Comparison of ENCODE assay signal across 19 cellular contexts in the genomic region with DNA sequence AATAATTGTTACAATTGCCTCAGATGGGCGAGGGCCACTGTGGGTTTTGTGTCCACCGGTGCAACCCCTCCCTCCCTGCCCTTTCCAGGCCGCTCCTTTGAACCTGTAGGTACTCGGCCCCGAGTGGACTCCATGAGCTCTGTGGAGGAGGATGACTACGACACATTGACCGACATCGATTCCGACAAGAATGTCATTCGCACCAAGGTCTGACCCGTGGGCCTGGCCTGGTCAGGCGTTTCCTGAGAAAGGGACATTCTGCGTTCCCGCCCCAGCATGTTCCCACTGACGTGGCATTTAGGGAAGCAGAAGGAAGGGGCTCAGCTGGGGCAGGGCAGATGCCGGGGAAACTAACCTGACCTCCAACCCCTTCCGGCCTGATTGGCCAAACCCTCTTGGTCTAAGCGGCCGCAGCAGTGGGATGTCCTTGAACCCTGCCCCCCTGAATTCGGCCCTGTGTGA. TPM values are rescaled to one million over a fixed set of nuclear protein-coding genes. Genes with fewer than 3 reads are reported as not detected.
A peak's percentile ranks its signal among the peaks of the same experiment; 100 is the strongest.
DNase-seq lines count a peak whose midpoint lies in the region; ATAC-seq and TF ChIP-seq lines count a peak whose summit lies in the region.
"Had no signal": no experiment of that assay in that cellular context is flagged by ENCODE, and none has a peak within 500 bp of the region (broad histone marks: within the 10 kb centered on the region; RNA-seq: fewer than 3 reads in every experiment).

No MANE protein-coding gene starts in this region.

- peaks cover 34% of the 10 kb centered on the region for H3K36me3 Mint-ChIP-seq in endodermal cell (ENCODE audit: low read depth)
- H3K36me3 Mint-ChIP-seq: activated naive CD8-positive, alpha-beta T cell had no signal

- H3K27ac Mint-ChIP-seq in endodermal cell: no peak overlapping the region
- H3K27ac Mint-ChIP-seq: brain had no signal

- 89 to 90% methylated on average over 19 to 20 of the region's 20 CpGs for WGBS in endodermal cell (ENCODE audit: insufficient coverage in 1 of 2, insufficient read length in 1 of 2), 2 experiments

- peak; percentile 52 for DNase-seq in activated effector memory CD4-positive, alpha-beta T cell treated with anti-CD3 and anti-CD28 coated beads, Interleukin-2, amount 50 U/mL, for 16 hours
- no peak for DNase-seq in activated effector memory CD4-positive, alpha-beta T cell treated with Interleukin-2 at 50 U/mL for 16 hours
- DNase-seq in endodermal cell (peak; percentile 41), mesenteric fat pad (ENCODE audit: low spot score) (peak; percentile 85), upper lobe of right lung (peak; percentile 80), NCI-H446 (lab: John Stamatoyannopoulos, UW) (no peak)
- DNase-seq: activated T-cell treated with anti-CD3 and anti-CD28 coated beads for 4 hours; foreskin fibroblast; NCI-H187 treated with DMSO at 0.1 percent for 48 hours; NCI-H446 treated with DMSO at 0.1 percent for 48 hours; stimulated activated CD4-positive, alpha-beta T cell treated with anti-CD3 and anti-CD28 coated beads, Interleukin-4, amount 100 ng/mL, for 4 hours had no signal

- H3K4me1 ChIP-seq in endodermal cell (ENCODE audit: control insufficient read depth, insufficient read depth, low read length) (no peaks in the 10 kb centered on the region), upper lobe of right lung (no peaks in the 10 kb centered on the region)

- H3K4me3 Mint-ChIP-seq in endodermal cell: no peak overlapping the region
- H3K4me3 Mint-ChIP-seq: activated naive CD8-positive, alpha-beta T cell; brain had no signal

- H3K27me3 ChIP-seq in endodermal cell (ENCODE audit: control insufficient read depth, insufficient read depth, low read length, poor library complexity, severe bottlenecking) (no peaks in the 10 kb centered on the region), upper lobe of right lung (no peaks in the 10 kb centered on the region)
- H3K27me3 ChIP-seq: pancreas had no signal

- H3K36me3 ChIP-seq in endodermal cell (ENCODE audit: control insufficient read depth, insufficient read depth, low read length) (peaks cover 19% of the 10 kb centered on the region), upper lobe of right lung (peaks cover 45% of the 10 kb centered on the region)

- TF ChIP-seq CTCF in endodermal cell (conservative IDR thresholded peaks at IDR 0.05) (no peak), upper lobe of right lung (IDR thresholded peaks at IDR 0.05) (no peak)

- H3K27me3 Mint-ChIP-seq in endodermal cell (ENCODE audit: insufficient read depth): no peaks in the 10 kb centered on the region
- H3K27me3 Mint-ChIP-seq: activated naive CD8-positive, alpha-beta T cell; brain had no signal

- H3K27ac ChIP-seq in endodermal cell (ENCODE audit: low read depth, low read length) (no peak overlapping the region), upper lobe of right lung (peak overlapping the region; percentile 63)
- H3K27ac ChIP-seq: C4-2B, pancreas, RWPE1 had no signal

- no peaks in the 10 kb centered on the region for H3K9me3 ChIP-seq in endodermal cell (ENCODE audit: control insufficient read depth, low read length)
- no peaks in the 10 kb centered on the region for H3K9me3 ChIP-seq in upper lobe of right lung
- H3K9me3 ChIP-seq: pancreas had no signal

- H3K9ac ChIP-seq in endodermal cell (ENCODE audit: extremely low read depth, low read length, poor library complexity, severe bottlenecking): no peak overlapping the region

- H3K4me1 Mint-ChIP-seq in endodermal cell: no peaks in the 10 kb centered on the region
- H3K4me1 Mint-ChIP-seq: brain had no signal

- ATAC-seq in upper lobe of right lung (peak; percentile 62), GM18861 (IDR thresholded peaks at IDR 0.05; ENCODE audit: unreplicated experiment) (no peak), HG02885 (IDR thresholded peaks at IDR 0.05; ENCODE audit: poor library complexity, unreplicated experiment) (no peak)

- intact Hi-C loops in upper lobe of right lung (cut with DNase I): no loop called here

- no peaks in the 10 kb centered on the region for H3K9me3 Mint-ChIP-seq in endodermal cell
- H3K9me3 Mint-ChIP-seq: brain had no signal

- H3K4me3 ChIP-seq in endodermal cell (ENCODE audit: low read length): no peak overlapping the region
- no peak overlapping the region for H3K4me3 ChIP-seq in upper lobe of right lung
- H3K4me3 ChIP-seq: pancreas, skin epidermis had no signal

RNA-seq across cellular contexts. Expression of a gene that starts 10.1 kb away (rescaled TPM):
- total RNA-seq in endodermal cell (10 to 100 TPM; 39.3 to 43.0 TPM), mesenteric fat pad (226 TPM), upper lobe of right lung (107 TPM)
- 23.7 TPM for polyA plus RNA-seq in endodermal cell (2013, experiment 1 of 2)
- polyA plus RNA-seq in endodermal cell (2013, experiment 2 of 2): 21.9 TPM

RNA-seq across cellular contexts. Expression of a gene that starts 10.5 kb away (rescaled TPM):
- total RNA-seq in endodermal cell (100 to 1,000 TPM; 228 to 412 TPM), mesenteric fat pad (923 TPM), upper lobe of right lung (465 TPM)
- 375 TPM for polyA plus RNA-seq in endodermal cell (2013, experiment 1 of 2)
- polyA plus RNA-seq in endodermal cell (2013, experiment 2 of 2): 542 TPM

RNA-seq across cellular contexts. Expression of a gene that starts 43.2 kb away (rescaled TPM):
- total RNA-seq in endodermal cell (10 to 100 TPM; 56.5 to 58.6 TPM), mesenteric fat pad (68.1 TPM), upper lobe of right lung (57.8 TPM)
- polyA plus RNA-seq in endodermal cell (2013, experiment 1 of 2): 27.4 TPM
- polyA plus RNA-seq in endodermal cell (2013, experiment 2 of 2): 21.1 TPM

RNA-seq across cellular contexts. Expression of a gene that starts 43.8 kb away (rescaled TPM):
- total RNA-seq in endodermal cell (10 to 100 TPM; 46.4 to 51.1 TPM), mesenteric fat pad (21.9 TPM), upper lobe of right lung (27.1 TPM)
- polyA plus RNA-seq in endodermal cell (2013, experiment 1 of 2): 35.7 TPM
- 37.2 TPM for polyA plus RNA-seq in endodermal cell (2013, experiment 2 of 2)

RNA-seq across cellular contexts. Expression of a gene that starts 44.6 kb away (rescaled TPM):
- 100 to 1,000 TPM; 114 to 115 TPM for total RNA-seq in endodermal cell
- polyA plus RNA-seq in endodermal cell (2013, experiment 1 of 2): 70.0 TPM
- polyA plus RNA-seq in endodermal cell (2013, experiment 2 of 2): 63.5 TPM
- 110 TPM for total RNA-seq in mesenteric fat pad
- total RNA-seq in upper lobe of right lung: 86.9 TPM

Comparison
In these comparisons a context has a peak if more than half of its experiments do, and no peak if none do; other contexts are left out.
1. DNase-seq: peak in activated effector memory CD4-positive, alpha-beta T cell treated with anti-CD3 and anti-CD28 coated beads, Interleukin-2, amount 50 U/mL, for 16 hours (single experiment), endodermal cell (single experiment), mesenteric fat pad (single experiment) and upper lobe of right lung (single experiment); none in activated effector memory CD4-positive, alpha-beta T cell treated with Interleukin-2 at 50 U/mL for 16 hours (single experiment) and NCI-H446 (0 of 2).